9 cellular contexts compared by ENCODE assay signal in the genomic region with DNA sequence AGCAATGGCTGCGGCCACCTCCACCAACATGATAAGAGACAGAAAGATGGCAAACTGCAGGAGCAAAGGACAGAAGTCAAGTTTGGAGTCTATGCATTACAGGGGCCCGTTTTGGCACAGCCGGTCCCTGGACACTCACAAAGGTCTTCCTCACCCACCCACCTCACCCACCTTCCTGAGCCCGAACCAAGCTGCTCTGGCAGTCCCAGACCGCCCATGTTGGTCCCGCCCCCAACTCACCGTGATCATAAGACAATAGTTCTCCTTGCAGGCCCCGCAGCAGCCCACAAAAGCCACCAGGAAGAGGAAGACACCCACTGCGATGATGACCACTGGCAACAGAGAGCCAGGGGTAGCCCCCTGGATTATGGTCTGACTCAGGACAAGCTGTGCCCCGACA. TPM values are rescaled to one million over a fixed set of nuclear protein-coding genes. Genes with fewer than 3 reads are reported as not detected.
A peak's percentile ranks its signal among the peaks of the same experiment; 100 is the strongest.
DNase-seq lines count a peak whose midpoint lies in the region; ATAC-seq, FAIRE-seq and TF ChIP-seq lines count a peak whose summit lies in the region.
"Had no signal": no experiment of that assay in that cellular context is flagged by ENCODE, and none has a peak within 500 bp of the region (broad histone marks: within the 10 kb centered on the region; RNA-seq: fewer than 3 reads in every experiment).

No MANE protein-coding gene starts in this region.

- H3K27me3 ChIP-seq in esophagus squamous epithelium (no peaks in the 10 kb centered on the region), pancreas (no peaks in the 10 kb centered on the region), H7 (ENCODE audit: control insufficient read depth, insufficient read depth, low read length) (no peaks in the 10 kb centered on the region)

- POLR2A ChIA-PET in T-cell (lab: Charles Lee), result no interaction called here

- TF ChIP-seq POLR2A in esophagus squamous epithelium (IDR thresholded peaks at IDR 0.05), result no peak

- peaks cover 33 to 47% (median 45%) of the 10 kb centered on the region in 3 donors for H3K4me1 Mint-ChIP-seq in T-cell

- H3K36me3 ChIP-seq in esophagus squamous epithelium, result peaks cover 9 to 44% (median 23%) of the 10 kb centered on the region in 3 donors
- peaks cover 4 to 17% (median 6%) of the 10 kb centered on the region in 3 donors for H3K36me3 ChIP-seq in pancreas
- H3K36me3 ChIP-seq in H7 (replicated peaks; ENCODE audit: control insufficient read depth, insufficient read depth, low read length), result peaks cover 26% of the 10 kb centered on the region

- FAIRE-seq in pancreas (lab: Jason Lieb, UNC), result no peak

- peaks cover 3% of the 10 kb centered on the region for H3K36me3 Mint-ChIP-seq in T-cell

- no peak for TF ChIP-seq CTCF in esophagus squamous epithelium (IDR thresholded peaks at IDR 0.05)
- TF ChIP-seq CTCF in pancreas (IDR thresholded peaks at IDR 0.05), result no peak

- ATAC-seq in T-cell (replicated peaks in 1 of 4), result no peak
- ATAC-seq in pancreas, result no peak

- DNase-seq in CD1c-positive myeloid dendritic cell (ENCODE audit: extremely low spot score) (peak; percentile 80), T-cell (no peak), esophagus squamous epithelium (lab: John Stamatoyannopoulos, UW) (no peak), pancreas (no peak), SKM-1 (lab: John Stamatoyannopoulos, UW; ENCODE audit: unreplicated experiment) (no peak), NCI-H2196 treated with DMSO at 0.1 percent for 48 hours (lab: John Stamatoyannopoulos, UW; ENCODE audit: unreplicated experiment) (no peak), NOMO-1 (lab: John Stamatoyannopoulos, UW; ENCODE audit: unreplicated experiment in 2 of 2) (no peak), H7 (no peak)
- DNase-seq: retina had no signal

- CTCF ChIA-PET in T-cell (lab: Charles Lee), result no interaction called here

- H3K9me3 ChIP-seq in esophagus squamous epithelium, result no peaks in the 10 kb centered on the region
- H3K9me3 ChIP-seq in pancreas, result no peaks in the 10 kb centered on the region

- H3K4me1 ChIP-seq in esophagus squamous epithelium, result peaks cover 33 to 92% (median 55%) of the 10 kb centered on the region in 3 donors
- H3K4me1 ChIP-seq in pancreas, result peaks cover 9 to 37% (median 15%) of the 10 kb centered on the region in 3 donors

- H3K27me3 Mint-ChIP-seq in T-cell, result no peaks in the 10 kb centered on the region

- H3K27ac ChIP-seq in esophagus squamous epithelium, result peak overlapping the region; percentile 94 to 100 (median 96)
- H3K27ac ChIP-seq in pancreas, result peak overlapping the region in 3 of 4 donors; percentile 25 to 99 (median 99)

- intact Hi-C loops in esophagus squamous epithelium (cut with DNase I) (no loop called here), pancreas (cut with DNase I) (no loop called here)

- 55 to 67% methylated on average over 4 to 10 of the region's 10 CpGs for WGBS in esophagus squamous epithelium, 2 donors
- WGBS in pancreas, 2 donors, result 30 to 33% methylated on average over 9 to 10 of the region's 10 CpGs

- peak overlapping the region; percentile 89 to 90 for H3K27ac Mint-ChIP-seq in T-cell

- H3K4me3 Mint-ChIP-seq in T-cell, result peak overlapping the region; percentile 71 to 83 (median 74)

- no peaks in the 10 kb centered on the region for H3K9me3 Mint-ChIP-seq in T-cell

- peak overlapping the region in 3 of 4 donors; percentile 75 to 94 (median 91) for H3K4me3 ChIP-seq in esophagus squamous epithelium
- H3K4me3 ChIP-seq in pancreas, result peak overlapping the region; percentile 57 to 87 (median 70)
- H3K4me3 ChIP-seq in H7 (ENCODE audit: insufficient read depth, low read depth, low read length), result no peak overlapping the region; the same call in 1 of the 2 replicates

RNA-seq across cellular contexts. Expression of a gene that starts 1.9 kb away (rescaled TPM):
- 10 to 100 TPM; 41.3 to 88.2 (median 73.5) TPM for total RNA-seq in T-cell
- total RNA-seq in esophagus squamous epithelium, result 100 to 1,000 TPM; 144 to 349 (median 264) TPM
- 100 to 1,000 TPM; 433 to 636 (median 525) TPM for total RNA-seq in pancreas
- polyA plus RNA-seq in pancreas, result 100 to 1,000 TPM; 625 to 717 TPM
- total RNA-seq in H7 (2014; rRNA removed; shearing (Covaris generic)), result 314 and 321 TPM in 2 replicates

RNA-seq across cellular contexts. Expression of a gene that starts 6.7 kb away (rescaled TPM):
- 10 to 100 TPM; 13.0 to 29.1 (median 22.4) TPM for total RNA-seq in T-cell
- 10 to 100 TPM in 1 of 4 donors, 1 to 10 TPM in 3; 1.3 to 13.5 (median 4.1) TPM for total RNA-seq in esophagus squamous epithelium
- total RNA-seq in pancreas, result 1 to 10 TPM; 1.3 to 4.4 (median 2.5) TPM
- 10 to 100 TPM in 1 of 2 donors, 1 to 10 TPM in 1; 8.8 to 12.6 TPM for polyA plus RNA-seq in pancreas
- 2.1 and 4.2 TPM in 2 replicates for total RNA-seq in H7 (2014; rRNA removed; shearing (Covaris generic))

RNA-seq across cellular contexts. Expression of a gene that starts 11.1 kb away (rescaled TPM):
- 10 to 100 TPM; 49.4 to 76.6 (median 72.7) TPM for total RNA-seq in T-cell
- total RNA-seq in esophagus squamous epithelium, result 100 to 1,000 TPM; 117 to 211 (median 178) TPM
- total RNA-seq in pancreas, result 10 to 100 TPM; 32.5 to 60.6 (median 44.4) TPM
- polyA plus RNA-seq in pancreas, result 100 to 1,000 TPM; 153 to 155 TPM
- total RNA-seq in H7 (2014; rRNA removed; shearing (Covaris generic)), result 59.6 and 76.9 TPM in 2 replicates

RNA-seq across cellular contexts. Expression of a gene that starts 16.0 kb away (rescaled TPM):
- total RNA-seq in T-cell (10 to 100 TPM in 4 of 5 donors, 1 to 10 TPM in 1; 7.5 to 12.9 (median 11.5) TPM), esophagus squamous epithelium (1 to 10 TPM in 3 of 4 donors, under 1 TPM in 1; 0.19 to 1.9 (median 1.5) TPM), pancreas (1 to 10 TPM in 5 of 6 donors, under 1 TPM in 1; 0.91 to 3.5 (median 1.3) TPM)
- polyA plus RNA-seq in pancreas, result 1 to 10 TPM in 1 of 2 donors, under 1 TPM in 1; 0.99 to 1.7 TPM
- 11.1 and 13.7 TPM in 2 replicates for total RNA-seq in H7 (2014; rRNA removed; shearing (Covaris generic))

RNA-seq across cellular contexts. Expression of a gene that starts 19.2 kb away (rescaled TPM):
- total RNA-seq in T-cell (1 to 10 TPM; 2.6 to 4.6 (median 3.1) TPM), esophagus squamous epithelium (10 to 100 TPM in 2 of 4 donors, 1 to 10 TPM in 2; 1.1 to 26.3 (median 10.5) TPM), pancreas (10 to 100 TPM in 1 of 6 donors, 1 to 10 TPM in 5; 3.4 to 12.6 (median 7.3) TPM)
- 10 to 100 TPM; 30.1 to 34.5 TPM for polyA plus RNA-seq in pancreas
- 38.0 and 46.1 TPM in 2 replicates for total RNA-seq in H7 (2014; rRNA removed; shearing (Covaris generic))
